9 cellular contexts compared by ENCODE assay signal in genomic region chr17:79393358-79394038, GRCh38.
A peak's percentile ranks its signal among the peaks of the same experiment; 100 is the strongest.
DNase-seq lines count a peak whose midpoint lies in the region; ATAC-seq and TF ChIP-seq lines count a peak whose summit lies in the region.
"Had no signal": no experiment of that assay in that cellular context is flagged by ENCODE, and none has a peak within 500 bp of the region (broad histone marks: within the 10 kb centered on the region; RNA-seq: fewer than 3 reads in every experiment).

No MANE protein-coding gene starts in this region.

- WGBS in aorta, 2 donors, result 40 to 42% methylated on average over 30 of the region's 30 CpGs

- H3K9me3 Mint-ChIP-seq in progenitor cell of endocrine pancreas (ENCODE audit: low read depth), result no peaks in the 10 kb centered on the region

- H3K4me3 Mint-ChIP-seq in progenitor cell of endocrine pancreas (ENCODE audit: low read depth), result no peak overlapping the region

- H3K4me1 ChIP-seq in aorta (ENCODE audit: control insufficient read depth in 1 of 2, insufficient read depth in 2 of 2, low read length in 2 of 2), result no peaks in the 10 kb centered on the region

- intact Hi-C loops in cardiac septum (cut with DNase I), result loop anchor here (2.0 to 10.0 kb wide), 3 partner anchors 307 to 351 kb away; no protein-coding TSS in a partner anchor
- intact Hi-C loops in aorta (cut with DNase I), result loop anchor here (2.0 to 10.0 kb wide), 4 partner anchors 206 to 379 kb away; no protein-coding TSS in a partner anchor

- TF ChIP-seq CTCF in GM12801 (IDR thresholded peaks at IDR 0.05; ENCODE audit: extremely low read depth, insufficient read length), result peak; percentile 41
- peak; percentile 93 for TF ChIP-seq CTCF in progenitor cell of endocrine pancreas (IDR thresholded peaks at IDR 0.05; ENCODE audit: unreplicated experiment)

- H3K36me3 ChIP-seq in aorta (ENCODE audit: control insufficient read depth in 1 of 2, insufficient read depth in 2 of 2, low read length in 1 of 2), result no peaks in the 10 kb centered on the region

- H3K27ac Mint-ChIP-seq in progenitor cell of endocrine pancreas, result no peak overlapping the region

- no peaks in the 10 kb centered on the region for H3K27me3 ChIP-seq in aorta (ENCODE audit: control insufficient read depth in 1 of 2, insufficient read depth in 2 of 2, low read length in 1 of 2)

- H3K4me3 ChIP-seq in aorta (ENCODE audit: low read length in 2 of 2), result no peak overlapping the region

- no peaks in the 10 kb centered on the region for H3K9me3 ChIP-seq in aorta (ENCODE audit: control insufficient read depth, low read length)

- peak; percentile 74 for ATAC-seq in aorta (ENCODE audit: low FRiP score)
- no peak for ATAC-seq in GM21723 (IDR thresholded peaks at IDR 0.05; ENCODE audit: unreplicated experiment)

- DNase-seq in NCI-H1048 (lab: John Stamatoyannopoulos, UW) (peak; percentile 11), SW480 (ENCODE audit: low spot score) (peak; percentile 53), cardiac septum (ENCODE audit: low spot score) (peak; percentile 85), progenitor cell of endocrine pancreas (ENCODE audit: low spot score, unreplicated experiment) (peak; percentile 92), aorta (peak; percentile 82 to 95)
- DNase-seq in activated naive CD8-positive, alpha-beta T cell treated with anti-CD3 and anti-CD28 coated beads, Interleukin-2, amount 50 U/mL, for 16 hours (ENCODE audit: low read depth, low spot score), result peak; percentile 40

- no peak overlapping the region for H3K27ac ChIP-seq in aorta (ENCODE audit: low read depth in 1 of 2, low read length in 2 of 2)
- H3K27ac ChIP-seq: epithelial cell of prostate had no signal

- peaks cover 74% of the 10 kb centered on the region for H3K27me3 Mint-ChIP-seq in progenitor cell of endocrine pancreas

- no peaks in the 10 kb centered on the region for H3K4me1 Mint-ChIP-seq in progenitor cell of endocrine pancreas (ENCODE audit: low read depth)

- H3K36me3 Mint-ChIP-seq in progenitor cell of endocrine pancreas (ENCODE audit: insufficient read depth), result no peaks in the 10 kb centered on the region

Comparison
In these comparisons a context has a peak if more than half of its experiments do, and no peak if none do; other contexts are left out.
1. DNase-seq: peak in every context shown above with its lines; median percentile 92 in progenitor cell of endocrine pancreas; 88 in aorta; 85 in cardiac septum; 53 in SW480; 40 in activated naive CD8-positive, alpha-beta T cell treated with anti-CD3 and anti-CD28 coated beads, Interleukin-2, amount 50 U/mL, for 16 hours; 11 in NCI-H1048.